Comparison of ENCODE assay signal across 20 cellular contexts in genomic region chr4:52529983-52530382, GRCh38.
A peak's percentile ranks its signal among the peaks of the same experiment; 100 is the strongest.
DNase-seq lines count a peak whose midpoint lies in the region; ATAC-seq and TF ChIP-seq lines count a peak whose summit lies in the region.
"Had no signal": no experiment of that assay in that cellular context is flagged by ENCODE, and none has a peak within 500 bp of the region (broad histone marks: within the 10 kb centered on the region; RNA-seq: fewer than 3 reads in every experiment).

No MANE protein-coding gene starts in this region.

- peak; percentile 52 for TF ChIP-seq CTCF in HFFc6 (IDR thresholded peaks at IDR 0.05)
- TF ChIP-seq CTCF in esophagus muscularis mucosa (IDR thresholded peaks at IDR 0.05), result no peak
- TF ChIP-seq CTCF in progenitor cell of endocrine pancreas (IDR thresholded peaks at IDR 0.05; ENCODE audit: unreplicated experiment), result peak; percentile 13
- TF ChIP-seq CTCF in GM10266 (IDR thresholded peaks at IDR 0.05; ENCODE audit: control insufficient read depth, insufficient read depth, low read depth, missing control alignments), result no peak

- no peak for DNase-seq in HFFc6
- DNase-seq in esophagus muscularis mucosa (ENCODE audit: extremely low spot score), result peak; percentile 50
- no peak for DNase-seq in progenitor cell of endocrine pancreas (ENCODE audit: low spot score, unreplicated experiment)
- no peak for DNase-seq in AG08396 (ENCODE audit: low spot score)
- DNase-seq in GM10266 (ENCODE audit: extremely low spot score), result no peak
- DNase-seq in left cardiac atrium, result no peak
- DNase-seq in activated CD4-positive, alpha-beta T cell treated with anti-CD3 and anti-CD28 coated beads for 48 hours, result no peak
- DNase-seq: 8988T; CD4-positive, CD25-positive, alpha-beta regulatory T cell; CD8-positive, alpha-beta memory T cell; COR-L47; DMS 273 treated with DMSO at 0.1 percent for 48 hours; DMS53; DND-41; EL; GM23248; HCEC 1CT; IMR-90 had no signal

- 82% methylated on average over 2 of the region's 2 CpGs for WGBS in esophagus muscularis mucosa

- no peaks in the 10 kb centered on the region for H3K4me1 ChIP-seq in esophagus muscularis mucosa
- H3K4me1 ChIP-seq: BLaER1 treated with 17β-estradiol and CSF1 and Interleukin-3, amounts not matched to agents 10 nM and 100 nM had no signal

- H3K9me3 Mint-ChIP-seq in HFFc6, result peaks cover 4% of the 10 kb centered on the region; the same call in 1 of the 2 replicates
- peaks cover 15% of the 10 kb centered on the region for H3K9me3 Mint-ChIP-seq in progenitor cell of endocrine pancreas (ENCODE audit: low read depth)

- no peak for TF ChIP-seq EP300 in esophagus muscularis mucosa (IDR thresholded peaks at IDR 0.05)

- TF ChIP-seq POLR2A in esophagus muscularis mucosa (IDR thresholded peaks at IDR 0.05; ENCODE audit: low read depth), result no peak

- H3K27me3 Mint-ChIP-seq in HFFc6 (ENCODE audit: insufficient read depth) (peaks cover 29% of the 10 kb centered on the region), progenitor cell of endocrine pancreas (no peaks in the 10 kb centered on the region)

- H3K4me3 ChIP-seq in esophagus muscularis mucosa, result no peak overlapping the region
- H3K4me3 ChIP-seq: BLaER1 treated with 17β-estradiol and CSF1 and Interleukin-3, amounts not matched to agents 10 nM and 100 nM; GM23248 had no signal

- ATAC-seq in left cardiac atrium, result no peak

- H3K4me3 Mint-ChIP-seq in HFFc6 (no peak overlapping the region), progenitor cell of endocrine pancreas (ENCODE audit: low read depth) (no peak overlapping the region)
- H3K4me3 Mint-ChIP-seq: B cell; CD4-positive, CD25-positive, alpha-beta regulatory T cell; CD8-positive, alpha-beta memory T cell had no signal

- intact Hi-C loops in esophagus muscularis mucosa (cut with DNase I) (no loop called here), left cardiac atrium (cut with DNase I) (loop anchor here in 1 of 2 donors (10.0 kb wide), 1 partner anchor 155 kb away; no protein-coding TSS in a partner anchor)

- no peaks in the 10 kb centered on the region for H3K36me3 ChIP-seq in esophagus muscularis mucosa
- H3K36me3 ChIP-seq: BLaER1 treated with 17β-estradiol and CSF1 and Interleukin-3, amounts not matched to agents 10 nM and 100 nM had no signal

- H3K27ac Mint-ChIP-seq in HFFc6, result no peak overlapping the region
- no peak overlapping the region for H3K27ac Mint-ChIP-seq in progenitor cell of endocrine pancreas
- H3K27ac Mint-ChIP-seq: B cell; CD4-positive, CD25-positive, alpha-beta regulatory T cell; CD8-positive, alpha-beta memory T cell had no signal

- no peak overlapping the region for H3K27ac ChIP-seq in esophagus muscularis mucosa (replicated peaks in 1 of 4)
- H3K27ac ChIP-seq: BLaER1 treated with 17β-estradiol and CSF1 and Interleukin-3, amounts not matched to agents 10 nM and 100 nM; GM23248 had no signal

- H3K36me3 Mint-ChIP-seq in HFFc6 (ENCODE audit: low read depth) (no peaks in the 10 kb centered on the region), progenitor cell of endocrine pancreas (ENCODE audit: insufficient read depth) (peaks cover 2% of the 10 kb centered on the region)
- H3K36me3 Mint-ChIP-seq: CD4-positive, CD25-positive, alpha-beta regulatory T cell; CD8-positive, alpha-beta memory T cell had no signal

- no peaks in the 10 kb centered on the region for H3K27me3 ChIP-seq in esophagus muscularis mucosa
- H3K27me3 ChIP-seq: BLaER1 treated with 17β-estradiol and CSF1 and Interleukin-3, amounts not matched to agents 10 nM and 100 nM had no signal

- H3K4me1 Mint-ChIP-seq in HFFc6 (ENCODE audit: low read depth) (no peaks in the 10 kb centered on the region), progenitor cell of endocrine pancreas (ENCODE audit: low read depth) (no peaks in the 10 kb centered on the region)
- H3K4me1 Mint-ChIP-seq: B cell; CD4-positive, CD25-positive, alpha-beta regulatory T cell; CD8-positive, alpha-beta memory T cell had no signal

- H3K9me3 ChIP-seq in esophagus muscularis mucosa, result no peaks in the 10 kb centered on the region

Comparison
In these comparisons a context has a peak if more than half of its experiments do, and no peak if none do; other contexts are left out.
1. CTCF ChIP-seq: peak in HFFc6 (single experiment) and progenitor cell of endocrine pancreas (single experiment); none in esophagus muscularis mucosa (0 of 3) and GM10266 (single experiment).